Comparison of ENCODE assay signal across 1 cellular context in genomic region chr11:1113405-1114201, GRCh38.
TF ChIP-seq lines count a peak whose summit lies in the region.

No MANE protein-coding gene starts in this region.

TF ChIP-seq in GM23338, 12 proteins besides CTCF, POLR2A, EP300 and RAD21:
- TF ChIP-seq JUNB (IDR thresholded peaks at IDR 0.05; ENCODE audit: unreplicated experiment) = no peak
- no peak for TF ChIP-seq EZH2phosphoT487 (IDR thresholded peaks at IDR 0.05; ENCODE audit: unreplicated experiment)
- no peak for TF ChIP-seq ETS1 (IDR thresholded peaks at IDR 0.05)
- no peak for TF ChIP-seq ZNF462 (CRISPR knock-in tag; IDR thresholded peaks at IDR 0.05)
- TF ChIP-seq ZNF114 (CRISPR knock-in tag; IDR thresholded peaks at IDR 0.05) = no peak
- TF ChIP-seq REST (IDR thresholded peaks at IDR 0.05; ENCODE audit: unreplicated experiment) = no peak
- TF ChIP-seq NANOG (IDR thresholded peaks at IDR 0.05; ENCODE audit: borderline replicate concordance) = no peak
- TF ChIP-seq EZH2 (IDR thresholded peaks at IDR 0.05; ENCODE audit: low read depth, unreplicated experiment) = no peak
- no peak for TF ChIP-seq CREB1 (CRISPR knock-in tag; IDR thresholded peaks at IDR 0.05; ENCODE audit: low read depth)
- no peak for TF ChIP-seq ZNF331 (CRISPR knock-in tag; IDR thresholded peaks at IDR 0.05; ENCODE audit: low read depth)
- TF ChIP-seq POLR2AphosphoS5 (IDR thresholded peaks at IDR 0.05; ENCODE audit: low read depth) = no peak
- no peak for TF ChIP-seq STAT1 (IDR thresholded peaks at IDR 0.05; ENCODE audit: unreplicated experiment)
